20 cellular contexts compared by ENCODE assay signal in genomic region chr7:48528689-48529088, GRCh38.
DNase-seq lines count a peak whose midpoint lies in the region; ATAC-seq and TF ChIP-seq lines count a peak whose summit lies in the region.
"Had no signal": no experiment of that assay in that cellular context is flagged by ENCODE, and none has a peak within 500 bp of the region (broad histone marks: within the 10 kb centered on the region; RNA-seq: fewer than 3 reads in every experiment).

No MANE protein-coding gene starts in this region.

- POLR2A ChIA-PET in CD8-positive, alpha-beta memory T cell (lab: Charles Lee): no interaction called here

- H3K27ac ChIP-seq in WERI-Rb-1: no peak overlapping the region
- H3K27ac ChIP-seq in CD8-positive, alpha-beta memory T cell (ENCODE audit: low read depth, low read length): no peak overlapping the region
- H3K27ac ChIP-seq: 22Rv1, lower lobe of right lung had no signal

- no peaks in the 10 kb centered on the region for H3K27me3 ChIP-seq in WERI-Rb-1 (ENCODE audit: insufficient read depth, low read depth, severe bottlenecking)
- no peaks in the 10 kb centered on the region for H3K27me3 ChIP-seq in CD8-positive, alpha-beta memory T cell (ENCODE audit: insufficient read depth, low read length, poor library complexity, severe bottlenecking)

- no peak overlapping the region for H3K27ac Mint-ChIP-seq in progenitor cell of endocrine pancreas
- H3K27ac Mint-ChIP-seq in CD8-positive, alpha-beta memory T cell: no peak overlapping the region
- H3K27ac Mint-ChIP-seq: effector memory CD8-positive, alpha-beta T cell had no signal

- H3K4me1 ChIP-seq in CD8-positive, alpha-beta memory T cell (ENCODE audit: insufficient read depth, low read length): no peaks in the 10 kb centered on the region
- H3K4me1 ChIP-seq: lower lobe of right lung had no signal

- no peak for ATAC-seq in GM21423 (IDR thresholded peaks at IDR 0.05; ENCODE audit: unreplicated experiment)
- ATAC-seq: effector memory CD8-positive, alpha-beta T cell had no signal

- H3K36me3 Mint-ChIP-seq in progenitor cell of endocrine pancreas (ENCODE audit: insufficient read depth): no peaks in the 10 kb centered on the region
- H3K36me3 Mint-ChIP-seq in CD8-positive, alpha-beta memory T cell: no peaks in the 10 kb centered on the region
- H3K36me3 Mint-ChIP-seq: naive B cell had no signal

- peak; percentile 20; the same call in 1 of the 2 replicates for TF ChIP-seq CTCF in WERI-Rb-1 (IDR thresholded peaks at IDR 0.05; ENCODE audit: low read depth, low read length)
- TF ChIP-seq CTCF in progenitor cell of endocrine pancreas (IDR thresholded peaks at IDR 0.05; ENCODE audit: unreplicated experiment): peak; percentile 31

- CTCF ChIA-PET in CD8-positive, alpha-beta memory T cell (lab: Charles Lee): no interaction called here

- peaks cover 10% of the 10 kb centered on the region for H3K9me3 Mint-ChIP-seq in progenitor cell of endocrine pancreas (ENCODE audit: low read depth)
- peaks cover 0 to 12% (median 5%) of the 10 kb centered on the region in 5 donors for H3K9me3 Mint-ChIP-seq in CD8-positive, alpha-beta memory T cell

- DNase-seq in DMS53 (lab: John Stamatoyannopoulos, UW) (peak; percentile 11), DMS53 treated with DMSO at 0.1 percent for 48 hours (lab: John Stamatoyannopoulos, UW; ENCODE audit: unreplicated experiment) (no peak), WERI-Rb-1 (peak; percentile 19), progenitor cell of endocrine pancreas (ENCODE audit: low spot score, unreplicated experiment) (no peak)
- peak; percentile 18 for DNase-seq in Jurkat, Clone E6-1 (ENCODE audit: low read depth, low spot score)
- DNase-seq in stimulated activated CD4-positive, alpha-beta T cell treated with anti-CD3 and anti-CD28 coated beads, Interleukin-15, amount 100 ng/mL, for 24 hours: no peak
- no peak for DNase-seq in CD8-positive, alpha-beta memory T cell
- DNase-seq: anterior cingulate cortex; effector memory CD8-positive, alpha-beta T cell; head of caudate nucleus; lower lobe of right lung; naive B cell; NCI-H1105; NCI-H2107; NCI-H526; posterior cingulate gyrus; RPMI8226; stimulated activated CD4-positive, alpha-beta T cell treated with anti-CD3 and anti-CD28 coated beads, Interleukin-2, amount 100 ng/mL, for 48 hours had no signal

- H3K4me3 Mint-ChIP-seq in progenitor cell of endocrine pancreas (ENCODE audit: low read depth): no peak overlapping the region
- no peak overlapping the region for H3K4me3 Mint-ChIP-seq in CD8-positive, alpha-beta memory T cell
- H3K4me3 Mint-ChIP-seq: effector memory CD8-positive, alpha-beta T cell; naive B cell had no signal

- no peaks in the 10 kb centered on the region for H3K27me3 Mint-ChIP-seq in progenitor cell of endocrine pancreas
- H3K27me3 Mint-ChIP-seq in CD8-positive, alpha-beta memory T cell: peaks cover 0 to 4% of the 10 kb centered on the region in 2 donors
- H3K27me3 Mint-ChIP-seq: effector memory CD8-positive, alpha-beta T cell; naive B cell had no signal

- no peaks in the 10 kb centered on the region for H3K36me3 ChIP-seq in WERI-Rb-1
- H3K36me3 ChIP-seq in CD8-positive, alpha-beta memory T cell (ENCODE audit: insufficient read depth, low read length): no peaks in the 10 kb centered on the region
- H3K36me3 ChIP-seq: lower lobe of right lung had no signal

- H3K4me1 Mint-ChIP-seq in progenitor cell of endocrine pancreas (ENCODE audit: low read depth): peaks cover 4% of the 10 kb centered on the region
- no peaks in the 10 kb centered on the region for H3K4me1 Mint-ChIP-seq in CD8-positive, alpha-beta memory T cell
- H3K4me1 Mint-ChIP-seq: naive B cell had no signal

- H3K9me3 ChIP-seq in WERI-Rb-1 (ENCODE audit: severe bottlenecking): no peaks in the 10 kb centered on the region
- H3K9me3 ChIP-seq in CD8-positive, alpha-beta memory T cell (ENCODE audit: low read length): no peaks in the 10 kb centered on the region
- H3K9me3 ChIP-seq: lower lobe of right lung had no signal

- no peak overlapping the region for H3K4me3 ChIP-seq in Jurkat, Clone E6-1 (ENCODE audit: low read length)
- no peak overlapping the region for H3K4me3 ChIP-seq in WERI-Rb-1 (ENCODE audit: low read depth, low read length)
- no peak overlapping the region for H3K4me3 ChIP-seq in CD8-positive, alpha-beta memory T cell (ENCODE audit: low read length)
- H3K4me3 ChIP-seq: lower lobe of right lung had no signal

Comparison
In these comparisons a context has a peak if more than half of its experiments do, and no peak if none do; other contexts are left out.
1. DNase-seq: peak in DMS53 (single experiment), Jurkat, Clone E6-1 (single experiment) and WERI-Rb-1 (single experiment); none in DMS53 treated with DMSO at 0.1 percent for 48 hours (single experiment), progenitor cell of endocrine pancreas (single experiment), stimulated activated CD4-positive, alpha-beta T cell treated with anti-CD3 and anti-CD28 coated beads, Interleukin-15, amount 100 ng/mL, for 24 hours (single experiment) and CD8-positive, alpha-beta memory T cell (0 of 5).